Comparison of ENCODE assay signal across 10 cellular contexts in the genomic region with DNA sequence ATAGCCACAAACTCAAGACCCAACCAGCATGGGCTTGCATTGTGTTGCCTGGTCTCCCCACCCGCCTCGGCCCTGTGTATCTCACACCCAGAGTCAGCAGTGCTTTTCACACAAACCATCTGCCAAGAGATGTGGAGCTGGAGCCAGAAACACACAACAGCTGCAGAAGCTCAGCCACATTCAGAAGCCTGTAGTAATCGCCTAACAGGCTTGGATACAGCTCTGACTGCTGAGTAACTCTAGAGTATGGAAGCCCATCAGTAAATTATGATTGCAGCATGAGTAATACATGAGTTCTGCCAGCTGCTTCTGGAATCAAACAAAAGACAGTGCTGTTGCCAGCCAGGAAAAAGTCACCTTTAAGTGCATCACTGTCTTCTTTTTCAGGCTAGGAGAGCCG. TPM values are rescaled to one million over a fixed set of nuclear protein-coding genes. Genes with fewer than 3 reads are reported as not detected.
A peak's percentile ranks its signal among the peaks of the same experiment; 100 is the strongest.
DNase-seq lines count a peak whose midpoint lies in the region; ATAC-seq and TF ChIP-seq lines count a peak whose summit lies in the region.
"Had no signal": no experiment of that assay in that cellular context is flagged by ENCODE, and none has a peak within 500 bp of the region (broad histone marks: within the 10 kb centered on the region; RNA-seq: fewer than 3 reads in every experiment).

No MANE protein-coding gene starts in this region.

- H3K36me3 ChIP-seq in psoas muscle (ENCODE audit: insufficient read depth in 1 of 2, low read depth in 1 of 2): no peaks in the 10 kb centered on the region

- TF ChIP-seq CTCF in foreskin keratinocyte (conservative IDR thresholded peaks at IDR 0.05) (no peak), psoas muscle (IDR thresholded peaks at IDR 0.05) (no peak)

- intact Hi-C loops in psoas muscle (cut with DNase I): no loop called here

- peak; percentile 95 for ATAC-seq in foreskin keratinocyte
- peak; percentile 93 to 98 (median 98) for ATAC-seq in psoas muscle
- ATAC-seq in GM18517 (IDR thresholded peaks at IDR 0.05; ENCODE audit: unreplicated experiment): no peak
- ATAC-seq: GM12878 had no signal

- H3K4me3 ChIP-seq in psoas muscle: no peak overlapping the region
- H3K4me3 ChIP-seq: GM12878 had no signal

- H3K9me3 ChIP-seq in psoas muscle: no peaks in the 10 kb centered on the region

- WGBS in psoas muscle, 3 donors: 12 to 19% (median 16%) methylated on average over 4 of the region's 4 CpGs

- peaks cover 26% of the 10 kb centered on the region for H3K4me1 ChIP-seq in foreskin keratinocyte
- H3K4me1 ChIP-seq in psoas muscle: peaks cover 14% of the 10 kb centered on the region

- DNase-seq in EH (ENCODE audit: low read depth): peak; percentile 86
- peak; percentile 91 for DNase-seq in RKO (ENCODE audit: low spot score)
- peak; percentile 99 for DNase-seq in foreskin keratinocyte
- peak; percentile 62 to 71 for DNase-seq in psoas muscle
- DNase-seq in iPS-NIHi11 (ENCODE audit: low spot score): no peak
- no peak for DNase-seq in C1 segment of cervical spinal cord (lab: John Stamatoyannopoulos, UW)
- no peak for DNase-seq in D341Med (ENCODE audit: low spot score)

- H3K27ac ChIP-seq in foreskin keratinocyte (peak overlapping the region; percentile 92), psoas muscle (peak overlapping the region; percentile 84)
- H3K27ac ChIP-seq: HL-60 had no signal

- H3K27me3 ChIP-seq in foreskin keratinocyte (no peaks in the 10 kb centered on the region), psoas muscle (ENCODE audit: insufficient read depth in 3 of 3, low read length in 2 of 3) (peaks cover 0 to 4% (median 0%) of the 10 kb centered on the region in 3 donors)

RNA-seq across cellular contexts. Expression of gene TEK, which starts 16.0 kb away (rescaled TPM):
- total RNA-seq in foreskin keratinocyte: 0.04 and 0.10 TPM in 2 replicates
- polyA plus RNA-seq in foreskin keratinocyte: 0.01 TPM in 1 of 2 replicates, not detected in the other
- total RNA-seq in psoas muscle: 10 to 100 TPM in 2 of 4 donors, 1 to 10 TPM in 2; 5.7 to 14.5 (median 9.1) TPM
- polyA plus RNA-seq in psoas muscle: 1 to 10 TPM; 4.6 to 7.1 (median 4.9) TPM
- total RNA-seq: GM12878 had no signal
- polyA plus RNA-seq: GM12878 had no signal

Comparison
In these comparisons a context has a peak if more than half of its experiments do, and no peak if none do; other contexts are left out.
1. DNase-seq: peak in EH (single experiment), RKO (single experiment), foreskin keratinocyte (2 of 2) and psoas muscle (2 of 2); none in iPS-NIHi11 (single experiment), C1 segment of cervical spinal cord (0 of 14) and D341Med (single experiment).